Comparison of ENCODE assay signal across 1 cellular context in the genomic region with DNA sequence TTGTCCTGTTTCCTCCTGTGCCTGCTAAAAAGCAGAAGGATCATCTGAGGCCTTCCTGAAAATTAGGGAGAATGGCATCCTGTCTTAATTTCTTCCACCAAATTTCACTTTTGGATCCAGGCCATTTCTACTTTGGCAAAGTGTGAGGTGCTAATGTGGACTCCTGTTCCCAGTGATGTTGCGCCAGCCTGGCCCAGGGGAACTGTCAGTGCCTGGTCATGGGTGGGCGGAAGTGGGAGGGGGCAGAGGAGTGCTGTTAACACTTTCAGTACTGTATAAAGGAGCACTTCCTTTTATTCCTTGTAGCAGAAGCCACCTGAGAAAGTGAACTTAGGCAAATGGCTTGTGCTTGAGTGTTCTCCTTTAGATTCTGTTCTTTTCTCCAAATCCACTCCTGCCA.
TF ChIP-seq lines count a peak whose summit lies in the region.

No MANE protein-coding gene starts in this region.

TF ChIP-seq in GM23338, 12 proteins besides CTCF, POLR2A, EP300 and RAD21 (continued from another document):
- TF ChIP-seq, protein P1, sequence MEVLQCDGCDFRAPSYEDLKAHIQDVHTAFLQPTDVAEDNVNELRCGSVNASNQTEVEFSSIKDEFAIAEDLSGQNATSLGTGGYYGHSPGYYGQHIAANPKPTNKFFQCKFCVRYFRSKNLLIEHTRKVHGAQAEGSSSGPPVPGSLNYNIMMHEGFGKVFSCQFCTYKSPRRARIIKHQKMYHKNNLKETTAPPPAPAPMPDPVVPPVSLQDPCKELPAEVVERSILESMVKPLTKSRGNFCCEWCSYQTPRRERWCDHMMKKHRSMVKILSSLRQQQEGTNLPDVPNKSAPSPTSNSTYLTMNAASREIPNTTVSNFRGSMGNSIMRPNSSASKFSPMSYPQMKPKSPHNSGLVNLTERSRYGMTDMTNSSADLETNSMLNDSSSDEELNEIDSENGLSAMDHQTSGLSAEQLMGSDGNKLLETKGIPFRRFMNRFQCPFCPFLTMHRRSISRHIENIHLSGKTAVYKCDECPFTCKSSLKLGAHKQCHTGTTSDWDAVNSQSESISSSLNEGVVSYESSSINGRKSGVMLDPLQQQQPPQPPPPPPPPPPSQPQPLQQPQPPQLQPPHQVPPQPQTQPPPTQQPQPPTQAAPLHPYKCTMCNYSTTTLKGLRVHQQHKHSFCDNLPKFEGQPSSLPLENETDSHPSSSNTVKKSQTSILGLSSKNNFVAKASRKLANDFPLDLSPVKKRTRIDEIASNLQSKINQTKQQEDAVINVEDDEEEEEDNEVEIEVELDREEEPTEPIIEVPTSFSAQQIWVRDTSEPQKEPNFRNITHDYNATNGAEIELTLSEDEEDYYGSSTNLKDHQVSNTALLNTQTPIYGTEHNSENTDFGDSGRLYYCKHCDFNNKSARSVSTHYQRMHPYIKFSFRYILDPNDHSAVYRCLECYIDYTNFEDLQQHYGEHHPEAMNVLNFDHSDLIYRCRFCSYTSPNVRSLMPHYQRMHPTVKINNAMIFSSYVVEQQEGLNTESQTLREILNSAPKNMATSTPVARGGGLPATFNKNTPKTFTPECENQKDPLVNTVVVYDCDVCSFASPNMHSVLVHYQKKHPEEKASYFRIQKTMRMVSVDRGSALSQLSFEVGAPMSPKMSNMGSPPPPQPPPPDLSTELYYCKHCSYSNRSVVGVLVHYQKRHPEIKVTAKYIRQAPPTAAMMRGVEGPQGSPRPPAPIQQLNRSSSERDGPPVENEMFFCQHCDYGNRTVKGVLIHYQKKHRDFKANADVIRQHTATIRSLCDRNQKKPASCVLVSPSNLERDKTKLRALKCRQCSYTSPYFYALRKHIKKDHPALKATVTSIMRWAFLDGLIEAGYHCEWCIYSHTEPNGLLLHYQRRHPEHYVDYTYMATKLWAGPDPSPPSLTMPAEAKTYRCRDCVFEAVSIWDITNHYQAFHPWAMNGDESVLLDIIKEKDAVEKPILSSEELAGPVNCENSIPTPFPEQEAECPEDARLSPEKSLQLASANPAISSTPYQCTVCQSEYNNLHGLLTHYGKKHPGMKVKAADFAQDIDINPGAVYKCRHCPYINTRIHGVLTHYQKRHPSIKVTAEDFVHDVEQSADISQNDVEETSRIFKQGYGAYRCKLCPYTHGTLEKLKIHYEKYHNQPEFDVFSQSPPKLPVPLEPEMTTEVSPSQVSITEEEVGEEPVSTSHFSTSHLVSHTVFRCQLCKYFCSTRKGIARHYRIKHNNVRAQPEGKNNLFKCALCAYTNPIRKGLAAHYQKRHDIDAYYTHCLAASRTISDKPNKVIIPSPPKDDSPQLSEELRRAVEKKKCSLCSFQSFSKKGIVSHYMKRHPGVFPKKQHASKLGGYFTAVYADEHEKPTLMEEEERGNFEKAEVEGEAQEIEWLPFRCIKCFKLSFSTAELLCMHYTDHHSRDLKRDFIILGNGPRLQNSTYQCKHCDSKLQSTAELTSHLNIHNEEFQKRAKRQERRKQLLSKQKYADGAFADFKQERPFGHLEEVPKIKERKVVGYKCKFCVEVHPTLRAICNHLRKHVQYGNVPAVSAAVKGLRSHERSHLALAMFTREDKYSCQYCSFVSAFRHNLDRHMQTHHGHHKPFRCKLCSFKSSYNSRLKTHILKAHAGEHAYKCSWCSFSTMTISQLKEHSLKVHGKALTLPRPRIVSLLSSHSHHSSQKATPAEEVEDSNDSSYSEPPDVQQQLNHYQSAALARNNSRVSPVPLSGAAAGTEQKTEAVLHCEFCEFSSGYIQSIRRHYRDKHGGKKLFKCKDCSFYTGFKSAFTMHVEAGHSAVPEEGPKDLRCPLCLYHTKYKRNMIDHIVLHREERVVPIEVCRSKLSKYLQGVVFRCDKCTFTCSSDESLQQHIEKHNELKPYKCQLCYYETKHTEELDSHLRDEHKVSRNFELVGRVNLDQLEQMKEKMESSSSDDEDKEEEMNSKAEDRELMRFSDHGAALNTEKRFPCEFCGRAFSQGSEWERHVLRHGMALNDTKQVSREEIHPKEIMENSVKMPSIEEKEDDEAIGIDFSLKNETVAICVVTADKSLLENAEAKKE (CRISPR knock-in tag; IDR thresholded peaks at IDR 0.05), result no peak
- TF ChIP-seq, protein P2, sequence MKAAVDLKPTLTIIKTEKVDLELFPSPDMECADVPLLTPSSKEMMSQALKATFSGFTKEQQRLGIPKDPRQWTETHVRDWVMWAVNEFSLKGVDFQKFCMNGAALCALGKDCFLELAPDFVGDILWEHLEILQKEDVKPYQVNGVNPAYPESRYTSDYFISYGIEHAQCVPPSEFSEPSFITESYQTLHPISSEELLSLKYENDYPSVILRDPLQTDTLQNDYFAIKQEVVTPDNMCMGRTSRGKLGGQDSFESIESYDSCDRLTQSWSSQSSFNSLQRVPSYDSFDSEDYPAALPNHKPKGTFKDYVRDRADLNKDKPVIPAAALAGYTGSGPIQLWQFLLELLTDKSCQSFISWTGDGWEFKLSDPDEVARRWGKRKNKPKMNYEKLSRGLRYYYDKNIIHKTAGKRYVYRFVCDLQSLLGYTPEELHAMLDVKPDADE (IDR thresholded peaks at IDR 0.05), result no peak
